ENCODE assay signal across 2 cellular contexts in genomic region chr3:10357592-10358308, GRCh38.
TF ChIP-seq lines count a peak whose summit lies in the region.

No MANE protein-coding gene starts in this region.

TF ChIP-seq in SK-N-SH treated with all-trans-retinoic acid at 6 μM for 48 hours, 23 proteins besides CTCF, POLR2A, EP300 and RAD21 (continued from another document):
- TF ChIP-seq, protein P1, sequence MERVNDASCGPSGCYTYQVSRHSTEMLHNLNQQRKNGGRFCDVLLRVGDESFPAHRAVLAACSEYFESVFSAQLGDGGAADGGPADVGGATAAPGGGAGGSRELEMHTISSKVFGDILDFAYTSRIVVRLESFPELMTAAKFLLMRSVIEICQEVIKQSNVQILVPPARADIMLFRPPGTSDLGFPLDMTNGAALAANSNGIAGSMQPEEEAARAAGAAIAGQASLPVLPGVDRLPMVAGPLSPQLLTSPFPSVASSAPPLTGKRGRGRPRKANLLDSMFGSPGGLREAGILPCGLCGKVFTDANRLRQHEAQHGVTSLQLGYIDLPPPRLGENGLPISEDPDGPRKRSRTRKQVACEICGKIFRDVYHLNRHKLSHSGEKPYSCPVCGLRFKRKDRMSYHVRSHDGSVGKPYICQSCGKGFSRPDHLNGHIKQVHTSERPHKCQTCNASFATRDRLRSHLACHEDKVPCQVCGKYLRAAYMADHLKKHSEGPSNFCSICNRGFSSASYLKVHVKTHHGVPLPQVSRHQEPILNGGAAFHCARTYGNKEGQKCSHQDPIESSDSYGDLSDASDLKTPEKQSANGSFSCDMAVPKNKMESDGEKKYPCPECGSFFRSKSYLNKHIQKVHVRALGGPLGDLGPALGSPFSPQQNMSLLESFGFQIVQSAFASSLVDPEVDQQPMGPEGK (CRISPR knock-in tag; IDR thresholded peaks at IDR 0.05; ENCODE audit: borderline replicate concordance) = no peak
- TF ChIP-seq RARB (CRISPR knock-in tag; IDR thresholded peaks at IDR 0.05) = no peak
- TF ChIP-seq ZNF70 (CRISPR knock-in tag; IDR thresholded peaks at IDR 0.05) = no peak
- no peak for TF ChIP-seq ZFP30 (CRISPR knock-in tag; IDR thresholded peaks at IDR 0.05)
- TF ChIP-seq ESRRG (CRISPR knock-in tag; IDR thresholded peaks at IDR 0.05) = no peak
- TF ChIP-seq, protein P2, sequence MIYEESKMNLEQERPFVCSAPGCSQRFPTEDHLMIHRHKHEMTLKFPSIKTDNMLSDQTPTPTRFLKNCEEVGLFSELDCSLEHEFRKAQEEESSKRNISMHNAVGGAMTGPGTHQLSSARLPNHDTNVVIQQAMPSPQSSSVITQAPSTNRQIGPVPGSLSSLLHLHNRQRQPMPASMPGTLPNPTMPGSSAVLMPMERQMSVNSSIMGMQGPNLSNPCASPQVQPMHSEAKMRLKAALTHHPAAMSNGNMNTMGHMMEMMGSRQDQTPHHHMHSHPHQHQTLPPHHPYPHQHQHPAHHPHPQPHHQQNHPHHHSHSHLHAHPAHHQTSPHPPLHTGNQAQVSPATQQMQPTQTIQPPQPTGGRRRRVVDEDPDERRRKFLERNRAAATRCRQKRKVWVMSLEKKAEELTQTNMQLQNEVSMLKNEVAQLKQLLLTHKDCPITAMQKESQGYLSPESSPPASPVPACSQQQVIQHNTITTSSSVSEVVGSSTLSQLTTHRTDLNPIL (CRISPR knock-in tag; IDR thresholded peaks at IDR 0.05; ENCODE audit: low read depth) = no peak
- TF ChIP-seq TSHZ2 (CRISPR knock-in tag; IDR thresholded peaks at IDR 0.05) = no peak
- TF ChIP-seq TOX (CRISPR knock-in tag; IDR thresholded peaks at IDR 0.05; ENCODE audit: borderline replicate concordance) = no peak
TF ChIP-seq in SK-N-SH treated with all-trans-retinoic acid at 6 μM for 48 hours: peak in this region for 0.

TF ChIP-seq in SK-N-SH, 30 proteins besides CTCF, POLR2A, EP300 and RAD21 (continued from another document):
- TF ChIP-seq USF1 (IDR thresholded peaks at IDR 0.05; ENCODE audit: borderline replicate concordance, low read depth) (no peak), SMC3 (IDR thresholded peaks at IDR 0.05; ENCODE audit: low read depth, low read length) (no peak), EZH2phosphoT487 (IDR thresholded peaks at IDR 0.05; ENCODE audit: borderline replicate concordance, low read depth) (no peak), TAF1 (IDR thresholded peaks at IDR 0.05; ENCODE audit: borderline replicate concordance, low read depth, low read length) (no peak)
